9 cellular contexts compared by ENCODE assay signal in genomic region chr4:10584042-10584441, GRCh38.
DNase-seq lines count a peak whose midpoint lies in the region; ATAC-seq, FAIRE-seq and TF ChIP-seq lines count a peak whose summit lies in the region.
"Had no signal": no experiment of that assay in that cellular context is flagged by ENCODE, and none has a peak within 500 bp of the region (broad histone marks: within the 10 kb centered on the region; RNA-seq: fewer than 3 reads in every experiment).

No MANE protein-coding gene starts in this region.

- H3K36me3 ChIP-seq in astrocyte (ENCODE audit: insufficient read depth, low read length) (no peaks in the 10 kb centered on the region), liver (ENCODE audit: control insufficient read depth in 4 of 4, insufficient read depth in 3 of 4, low read depth in 1 of 4, low read length in 3 of 4) (no peaks in the 10 kb centered on the region), HAP-1 (replicated peaks) (no peaks in the 10 kb centered on the region), mesendoderm (ENCODE audit: control insufficient read depth, insufficient read depth, low read length) (no peaks in the 10 kb centered on the region)

- intact Hi-C loops in activated CD8-positive, alpha-beta T cell treated with anti-CD3 and anti-CD28 coated beads for 36 hours (cut with micrococcal nuclease): loop anchor here (5.0 kb wide), 1 partner anchor 843 kb away; the partner anchor contains the start of gene HS3ST1

- H3K9me3 ChIP-seq in astrocyte (ENCODE audit: insufficient read depth, low read depth, low read length) (no peaks in the 10 kb centered on the region), liver (ENCODE audit: control insufficient read depth in 4 of 4, low read length in 3 of 4) (no peaks in the 10 kb centered on the region), HAP-1 (no peaks in the 10 kb centered on the region)

- H3K27ac ChIP-seq in astrocyte (ENCODE audit: low read depth, low read length) (no peak overlapping the region), liver (ENCODE audit: low read depth in 1 of 2, low read length in 2 of 2) (no peak overlapping the region), mesendoderm (ENCODE audit: low read depth, low read length) (no peak overlapping the region)

- H3K27me3 ChIP-seq in astrocyte (ENCODE audit: insufficient read depth, low read length): no peaks in the 10 kb centered on the region
- peaks cover 0 to 5% (median 0%) of the 10 kb centered on the region in 4 donors for H3K27me3 ChIP-seq in liver (ENCODE audit: control insufficient read depth in 4 of 4, insufficient read depth in 4 of 4, low read length in 3 of 4)
- H3K27me3 ChIP-seq in HAP-1 (ENCODE audit: low read depth): no peaks in the 10 kb centered on the region
- no peaks in the 10 kb centered on the region for H3K27me3 ChIP-seq in mesendoderm (ENCODE audit: insufficient read depth, low read length, poor library complexity)

- no peak overlapping the region for H2BK15ac ChIP-seq in mesendoderm (replicated peaks; ENCODE audit: low read depth)

- no peaks in the 10 kb centered on the region for H4K20me1 ChIP-seq in astrocyte (ENCODE audit: insufficient read depth, low read length)

- no peak for FAIRE-seq in astrocyte (lab: Jason Lieb, UNC)
- FAIRE-seq: G401.6 had no signal

- H3K4me2 ChIP-seq in astrocyte (ENCODE audit: low read length) (peak overlapping the region; percentile 73), mesendoderm (ENCODE audit: low read length) (no peak overlapping the region)

- no peak overlapping the region for H3K56ac ChIP-seq in mesendoderm (ENCODE audit: low read length)

- H3K27ac Mint-ChIP-seq in activated CD8-positive, alpha-beta T cell treated with anti-CD3 and anti-CD28 coated beads, Interleukin-2, amount 10 ng/mL, durations not matched to agents 7 days and 5 days: peak overlapping the region; percentile 3
- no peak overlapping the region for H3K27ac Mint-ChIP-seq in activated CD8-positive, alpha-beta T cell treated with anti-CD3 and anti-CD28 coated beads for 36 hours
- no peak overlapping the region for H3K27ac Mint-ChIP-seq in astrocyte (ENCODE audit: unreplicated experiment)

- H3K79me1 ChIP-seq in mesendoderm (ENCODE audit: low read length): no peaks in the 10 kb centered on the region

- H3K79me2 ChIP-seq in astrocyte (ENCODE audit: insufficient read depth, low read length) (no peaks in the 10 kb centered on the region), mesendoderm (ENCODE audit: control insufficient read depth, insufficient read depth, low read length) (no peaks in the 10 kb centered on the region)

- no peak overlapping the region for H2BK5ac ChIP-seq in mesendoderm (ENCODE audit: low read length)

- TF ChIP-seq RAD21 in liver (IDR thresholded peaks at IDR 0.05): no peak

- peaks cover 21% of the 10 kb centered on the region for H3K4me1 Mint-ChIP-seq in activated CD8-positive, alpha-beta T cell treated with anti-CD3 and anti-CD28 coated beads, Interleukin-2, amount 10 ng/mL, durations not matched to agents 7 days and 5 days (ENCODE audit: low read depth)
- peaks cover 25% of the 10 kb centered on the region for H3K4me1 Mint-ChIP-seq in activated CD8-positive, alpha-beta T cell treated with anti-CD3 and anti-CD28 coated beads for 36 hours (ENCODE audit: low read depth)
- H3K4me1 Mint-ChIP-seq in astrocyte (ENCODE audit: low read depth, unreplicated experiment): peaks cover 4% of the 10 kb centered on the region

- H3K9me3 Mint-ChIP-seq in activated CD8-positive, alpha-beta T cell treated with anti-CD3 and anti-CD28 coated beads, Interleukin-2, amount 10 ng/mL, durations not matched to agents 7 days and 5 days (ENCODE audit: insufficient read depth): no peaks in the 10 kb centered on the region
- H3K9me3 Mint-ChIP-seq in activated CD8-positive, alpha-beta T cell treated with anti-CD3 and anti-CD28 coated beads for 36 hours: no peaks in the 10 kb centered on the region
- no peaks in the 10 kb centered on the region for H3K9me3 Mint-ChIP-seq in astrocyte (ENCODE audit: unreplicated experiment)

- H2AK5ac ChIP-seq in mesendoderm (ENCODE audit: low read length): no peak overlapping the region

- peaks cover 3% of the 10 kb centered on the region for H3K27me3 Mint-ChIP-seq in activated CD8-positive, alpha-beta T cell treated with anti-CD3 and anti-CD28 coated beads, Interleukin-2, amount 10 ng/mL, durations not matched to agents 7 days and 5 days (ENCODE audit: low read depth)
- H3K27me3 Mint-ChIP-seq in activated CD8-positive, alpha-beta T cell treated with anti-CD3 and anti-CD28 coated beads for 36 hours: no peaks in the 10 kb centered on the region
- H3K27me3 Mint-ChIP-seq in astrocyte (ENCODE audit: low read depth, unreplicated experiment): no peaks in the 10 kb centered on the region

- H3K9ac ChIP-seq in astrocyte (ENCODE audit: low read length): no peak overlapping the region
- H3K9ac ChIP-seq in liver (ENCODE audit: low read depth in 1 of 2, low read length in 2 of 2): no peak overlapping the region
- H3K9ac ChIP-seq in mesendoderm (ENCODE audit: low read length): no peak overlapping the region

- no peak overlapping the region for H3K18ac ChIP-seq in mesendoderm (ENCODE audit: low read length)

- in situ Hi-C loops in HAP-1 (cut with MboI; ENCODE audit: low sequenced_read_pairs): no loop called here

- H2BK120ac ChIP-seq in mesendoderm (ENCODE audit: low read depth, low read length): no peak overlapping the region

- no peak overlapping the region for H2AFZ ChIP-seq in astrocyte (ENCODE audit: low read depth, low read length)

- no peak overlapping the region for H3K4ac ChIP-seq in mesendoderm (ENCODE audit: low read depth, low read length)

- DNase-seq in activated CD8-positive, alpha-beta T cell treated with anti-CD3 and anti-CD28 coated beads, Interleukin-2, amount 10 ng/mL, durations not matched to agents 7 days and 5 days: no peak
- DNase-seq in activated CD8-positive, alpha-beta T cell treated with anti-CD3 and anti-CD28 coated beads for 36 hours: no peak
- DNase-seq in astrocyte (ENCODE audit: low read depth) (peak; percentile 93), NCI-H2107 treated with DMSO at 0.1 percent for 48 hours (lab: John Stamatoyannopoulos, UW; ENCODE audit: unreplicated experiment) (no peak), HAP-1 (ENCODE audit: low spot score in 2 of 2) (no peak), mesendoderm (no peak)

- no peak overlapping the region for H4K5ac ChIP-seq in mesendoderm (ENCODE audit: low read length)

- no peak overlapping the region for H4K8ac ChIP-seq in mesendoderm (ENCODE audit: low read depth, low read length)

- WGBS in liver: 13% methylated on average over 2 of the region's 2 CpGs
- WGBS in mesendoderm (ENCODE audit: extremely low coverage, insufficient coverage, low lambda C conversion rate): no CpG with 5 or more reads among the region's 2 CpGs

- TF ChIP-seq CTCF in activated CD8-positive, alpha-beta T cell treated with anti-CD3 and anti-CD28 coated beads for 36 hours (IDR thresholded peaks at IDR 0.05): no peak
- TF ChIP-seq CTCF in astrocyte (IDR thresholded peaks at IDR 0.05; ENCODE audit: insufficient read depth, low read depth, low read length): no peak
- no peak for TF ChIP-seq CTCF in liver (IDR thresholded peaks at IDR 0.05; ENCODE audit: low read depth, low read length, missing input control)

- ATAC-seq in activated CD8-positive, alpha-beta T cell treated with anti-CD3 and anti-CD28 coated beads, Interleukin-2, amount 10 ng/mL, durations not matched to agents 7 days and 5 days: peak; percentile 42
- ATAC-seq in activated CD8-positive, alpha-beta T cell treated with anti-CD3 and anti-CD28 coated beads for 36 hours: no peak
- peak; percentile 54 for ATAC-seq in HG03196 (IDR thresholded peaks at IDR 0.05; ENCODE audit: unreplicated experiment)

- H3K23ac ChIP-seq in mesendoderm (ENCODE audit: low read length): no peak overlapping the region

- POLR2A ChIA-PET in activated CD8-positive, alpha-beta T cell treated with anti-CD3 and anti-CD28 coated beads, Interleukin-2, amount 10 ng/mL, durations not matched to agents 7 days and 5 days (lab: Charles Lee): no interaction called here
- POLR2A ChIA-PET in activated CD8-positive, alpha-beta T cell treated with anti-CD3 and anti-CD28 coated beads for 36 hours (lab: Charles Lee): no interaction called here

- H3K4me3 ChIP-seq in astrocyte (ENCODE audit: insufficient read depth, low read depth, low read length) (peak overlapping the region; percentile 32), liver (ENCODE audit: low read depth in 1 of 3, low read length in 3 of 3) (peak overlapping the region; percentile 1 to 32 (median 19)), HAP-1 (no peak overlapping the region), mesendoderm (ENCODE audit: low read length) (no peak overlapping the region)

- H3K4me1 ChIP-seq in astrocyte (ENCODE audit: insufficient read depth, low read length) (peaks cover 18% of the 10 kb centered on the region), liver (ENCODE audit: control insufficient read depth in 4 of 4, insufficient read depth in 4 of 4, low read length in 3 of 4) (peaks cover 0 to 8% (median 5%) of the 10 kb centered on the region in 4 donors), HAP-1 (no peaks in the 10 kb centered on the region), mesendoderm (ENCODE audit: control insufficient read depth, low read depth, low read length) (no peaks in the 10 kb centered on the region)

- CTCF ChIA-PET in activated CD8-positive, alpha-beta T cell treated with anti-CD3 and anti-CD28 coated beads, Interleukin-2, amount 10 ng/mL, durations not matched to agents 7 days and 5 days (lab: Charles Lee): no interaction called here
- CTCF ChIA-PET in activated CD8-positive, alpha-beta T cell treated with anti-CD3 and anti-CD28 coated beads for 36 hours (lab: Charles Lee): no interaction called here

- no peaks in the 10 kb centered on the region for H3K36me3 Mint-ChIP-seq in activated CD8-positive, alpha-beta T cell treated with anti-CD3 and anti-CD28 coated beads, Interleukin-2, amount 10 ng/mL, durations not matched to agents 7 days and 5 days (ENCODE audit: low read depth)
- H3K36me3 Mint-ChIP-seq in activated CD8-positive, alpha-beta T cell treated with anti-CD3 and anti-CD28 coated beads for 36 hours (ENCODE audit: low read depth): no peaks in the 10 kb centered on the region
- no peaks in the 10 kb centered on the region for H3K36me3 Mint-ChIP-seq in astrocyte (ENCODE audit: low read depth, unreplicated experiment)

- H3K4me3 Mint-ChIP-seq in activated CD8-positive, alpha-beta T cell treated with anti-CD3 and anti-CD28 coated beads, Interleukin-2, amount 10 ng/mL, durations not matched to agents 7 days and 5 days: no peak overlapping the region
- no peak overlapping the region for H3K4me3 Mint-ChIP-seq in activated CD8-positive, alpha-beta T cell treated with anti-CD3 and anti-CD28 coated beads for 36 hours
- H3K4me3 Mint-ChIP-seq in astrocyte (ENCODE audit: unreplicated experiment): no peak overlapping the region

TF ChIP-seq in liver, 16 proteins besides CTCF, POLR2A, EP300 and RAD21 (continues in another document):
- TF ChIP-seq RXRA (IDR thresholded peaks at IDR 0.05) (peak in 1 of 2 donors; percentile 9), HNF4A (conservative IDR thresholded peaks at IDR 0.05) (no peak), FOXA1 (IDR thresholded peaks at IDR 0.05) (no peak), GABPA (IDR thresholded peaks at IDR 0.05 in 1 of 2, conservative IDR thresholded peaks at IDR 0.05 in 1 of 2) (no peak), YY1 (IDR thresholded peaks at IDR 0.05) (no peak), NR2F2 (IDR thresholded peaks at IDR 0.05) (no peak), EGR1 (IDR thresholded peaks at IDR 0.05; ENCODE audit: low read depth in 2 of 2) (no peak)

Comparison
In these comparisons a context has a peak if more than half of its experiments do, and no peak if none do; other contexts are left out.
1. H3K4me3 ChIP-seq: peak in astrocyte (single experiment) and liver (3 of 3); none in HAP-1 (single experiment) and mesendoderm (single experiment).